Comparison of ENCODE assay signal across 19 cellular contexts in the genomic region with DNA sequence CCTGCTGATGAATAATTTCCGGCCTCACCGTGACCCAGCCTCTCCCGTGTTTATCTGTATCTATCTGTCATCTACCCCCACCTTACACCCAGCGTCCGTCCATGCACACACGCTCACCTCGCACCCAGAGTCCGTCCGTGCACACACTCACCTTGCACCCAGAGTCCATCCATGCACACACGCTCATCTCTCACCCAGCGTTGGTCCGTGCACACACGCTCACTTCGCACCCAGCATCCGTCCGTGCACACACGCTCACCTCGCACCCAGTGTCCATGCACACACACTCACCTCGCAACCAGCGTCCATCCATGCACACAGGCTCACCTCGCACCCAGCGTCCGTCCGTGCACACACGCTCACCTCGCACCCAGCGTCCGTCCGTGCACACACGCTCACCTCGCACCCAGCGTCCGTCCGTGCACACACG. TPM values are rescaled to one million over a fixed set of nuclear protein-coding genes. Genes with fewer than 3 reads are reported as not detected.
A peak's percentile ranks its signal among the peaks of the same experiment; 100 is the strongest.
DNase-seq lines count a peak whose midpoint lies in the region; ATAC-seq, FAIRE-seq and TF ChIP-seq lines count a peak whose summit lies in the region.
"Had no signal": no experiment of that assay in that cellular context is flagged by ENCODE, and none has a peak within 500 bp of the region (broad histone marks: within the 10 kb centered on the region; RNA-seq: fewer than 3 reads in every experiment).

No MANE protein-coding gene starts in this region.

- H3K4me3 ChIP-seq in osteoblast (ENCODE audit: insufficient read depth, low read length) (no peak overlapping the region), aorta (ENCODE audit: low read length in 2 of 2) (no peak overlapping the region)
- H3K4me3 ChIP-seq: Peyer's patch had no signal

- peaks cover 23 to 24% of the 10 kb centered on the region in 2 donors for H3K27me3 Mint-ChIP-seq in natural killer cell treated with Interleukin-12 subunit alpha and Interleukin-12 subunit beta and Interleukin-15 and Interleukin-18, amount 100 ng/mL, for 72 hours
- H3K27me3 Mint-ChIP-seq in natural killer cell (ENCODE audit: low read depth in 2 of 2) (peaks cover 12 to 26% of the 10 kb centered on the region in 2 donors), glutamatergic neuron (ENCODE audit: unreplicated experiment) (peaks cover 14% of the 10 kb centered on the region)

- H3K4me2 ChIP-seq in osteoblast (ENCODE audit: insufficient read depth, low read length), result no peak overlapping the region

- intact Hi-C loops in natural killer cell (cut with micrococcal nuclease), result no loop called here
- intact Hi-C loops in aorta (cut with DNase I), result no loop called here

- H3K9me3 ChIP-seq in osteoblast (ENCODE audit: low read depth, low read length), result no peaks in the 10 kb centered on the region
- H3K9me3 ChIP-seq in aorta (ENCODE audit: control insufficient read depth, low read length), result no peaks in the 10 kb centered on the region
- H3K9me3 ChIP-seq: Peyer's patch had no signal

- no peak for TF ChIP-seq POLR2A in erythroblast (IDR thresholded peaks at IDR 0.05; ENCODE audit: low read length)

- peak; percentile 6 for DNase-seq in natural killer cell treated with Interleukin-12 subunit alpha and Interleukin-12 subunit beta and Interleukin-15 and Interleukin-18, amount 100 ng/mL, for 72 hours (ENCODE audit: low spot score)
- DNase-seq in natural killer cell (no peak), glutamatergic neuron (peak; percentile 5), osteoblast (ENCODE audit: insufficient read length, low spot score, missing footprints) (peak; percentile 48), aorta (peak; percentile 24 to 35), D721Med (ENCODE audit: insufficient read length, low spot score) (no peak), erythroblast (lab: John Stamatoyannopoulos, UW) (no peak)
- DNase-seq: AML-193; CD4-positive, alpha-beta memory T cell; DMS 273 treated with DMSO at 0.1 percent for 48 hours; Karpas-422; MM.1S; NCI-H1105; NCI-H1694 treated with DMSO at 0.1 percent for 48 hours; NCI-H446 treated with DMSO at 0.1 percent for 48 hours; NCI-H774; SHP77 treated with DMSO at 0.1 percent for 48 hours had no signal

- H3K27ac ChIP-seq in osteoblast (ENCODE audit: low read depth, low read length) (no peak overlapping the region), aorta (ENCODE audit: low read depth in 1 of 2, low read length in 2 of 2) (no peak overlapping the region)
- H3K27ac ChIP-seq: Peyer's patch had no signal

- no peak overlapping the region for H2AFZ ChIP-seq in osteoblast (ENCODE audit: low read length)

- 91 to 95% methylated on average over 30 to 32 of the region's 35 CpGs for WGBS in aorta, 2 donors

- no peaks in the 10 kb centered on the region for H3K9me3 Mint-ChIP-seq in natural killer cell treated with Interleukin-12 subunit alpha and Interleukin-12 subunit beta and Interleukin-15 and Interleukin-18, amount 100 ng/mL, for 72 hours
- H3K9me3 Mint-ChIP-seq in natural killer cell (no peaks in the 10 kb centered on the region), glutamatergic neuron (ENCODE audit: unreplicated experiment) (peaks cover 18% of the 10 kb centered on the region)

- H4K20me1 ChIP-seq in osteoblast (ENCODE audit: insufficient read depth, low read length), result no peaks in the 10 kb centered on the region

- H3K79me2 ChIP-seq in osteoblast (ENCODE audit: insufficient read depth, low read length), result no peaks in the 10 kb centered on the region

- H3K27me3 ChIP-seq in osteoblast (ENCODE audit: insufficient read depth, low read length), result peaks cover 5% of the 10 kb centered on the region
- no peaks in the 10 kb centered on the region for H3K27me3 ChIP-seq in aorta (ENCODE audit: control insufficient read depth in 1 of 2, insufficient read depth in 2 of 2, low read length in 1 of 2)
- H3K27me3 ChIP-seq: Peyer's patch had no signal

- no peak for FAIRE-seq in D721Med (lab: Jason Lieb, UNC)

- no peaks in the 10 kb centered on the region for H3K4me1 Mint-ChIP-seq in natural killer cell treated with Interleukin-12 subunit alpha and Interleukin-12 subunit beta and Interleukin-15 and Interleukin-18, amount 100 ng/mL, for 72 hours (ENCODE audit: low read depth in 2 of 2)
- H3K4me1 Mint-ChIP-seq in natural killer cell, result no peaks in the 10 kb centered on the region
- no peaks in the 10 kb centered on the region for H3K4me1 Mint-ChIP-seq in glutamatergic neuron (ENCODE audit: low read depth, unreplicated experiment)
- H3K4me1 Mint-ChIP-seq: CD4-positive, alpha-beta memory T cell had no signal

- H3K36me3 ChIP-seq in osteoblast (ENCODE audit: insufficient read depth, low read length), result no peaks in the 10 kb centered on the region
- no peaks in the 10 kb centered on the region for H3K36me3 ChIP-seq in aorta (ENCODE audit: control insufficient read depth in 1 of 2, insufficient read depth in 2 of 2, low read length in 1 of 2)
- H3K36me3 ChIP-seq: Peyer's patch had no signal

- no peak overlapping the region for H3K4me3 Mint-ChIP-seq in natural killer cell treated with Interleukin-12 subunit alpha and Interleukin-12 subunit beta and Interleukin-15 and Interleukin-18, amount 100 ng/mL, for 72 hours
- no peak overlapping the region for H3K4me3 Mint-ChIP-seq in natural killer cell
- H3K4me3 Mint-ChIP-seq in glutamatergic neuron (ENCODE audit: unreplicated experiment), result no peak overlapping the region

- H3K4me1 ChIP-seq in osteoblast (ENCODE audit: insufficient read depth, low read length) (no peaks in the 10 kb centered on the region), aorta (ENCODE audit: control insufficient read depth in 1 of 2, insufficient read depth in 2 of 2, low read length in 2 of 2) (no peaks in the 10 kb centered on the region)
- H3K4me1 ChIP-seq: Peyer's patch had no signal

- no peak for ATAC-seq in natural killer cell treated with Interleukin-12 subunit alpha and Interleukin-12 subunit beta and Interleukin-15 and Interleukin-18, amount 100 ng/mL, for 72 hours
- ATAC-seq in natural killer cell (no peak), aorta (ENCODE audit: low FRiP score) (no peak), HG02885 (IDR thresholded peaks at IDR 0.05; ENCODE audit: poor library complexity, unreplicated experiment) (no peak)

- no peak overlapping the region for H3K27ac Mint-ChIP-seq in natural killer cell treated with Interleukin-12 subunit alpha and Interleukin-12 subunit beta and Interleukin-15 and Interleukin-18, amount 100 ng/mL, for 72 hours
- H3K27ac Mint-ChIP-seq in natural killer cell (no peak overlapping the region), glutamatergic neuron (ENCODE audit: unreplicated experiment) (no peak overlapping the region)

- no peak for TF ChIP-seq CTCF in natural killer cell (IDR thresholded peaks at IDR 0.05)
- no peak for TF ChIP-seq CTCF in glutamatergic neuron (IDR thresholded peaks at IDR 0.05; ENCODE audit: partially characterized antibody, unreplicated experiment)
- TF ChIP-seq CTCF in osteoblast (IDR thresholded peaks at IDR 0.05; ENCODE audit: extremely low read depth, low read depth, low read length), result no peak
- TF ChIP-seq CTCF in D721Med (IDR thresholded peaks at IDR 0.05; ENCODE audit: insufficient read depth, missing control alignments), result no peak

- no peaks in the 10 kb centered on the region for H3K36me3 Mint-ChIP-seq in natural killer cell treated with Interleukin-12 subunit alpha and Interleukin-12 subunit beta and Interleukin-15 and Interleukin-18, amount 100 ng/mL, for 72 hours
- H3K36me3 Mint-ChIP-seq in natural killer cell (no peaks in the 10 kb centered on the region), glutamatergic neuron (ENCODE audit: unreplicated experiment) (peaks cover 12% of the 10 kb centered on the region)
- H3K36me3 Mint-ChIP-seq: CD4-positive, alpha-beta memory T cell had no signal

RNA-seq across cellular contexts. Expression of gene COL18A1, which starts 25.0 kb away (rescaled TPM):
- 1 to 10 TPM in 1 of 2 donors, under 1 TPM in 1; 0.31 to 1.3 TPM for total RNA-seq in natural killer cell treated with Interleukin-12 subunit alpha and Interleukin-12 subunit beta and Interleukin-15 and Interleukin-18, amount 100 ng/mL, for 72 hours
- 10 to 100 TPM; 12.3 to 22.3 (median 12.7) TPM for total RNA-seq in natural killer cell
- 9.5 TPM for total RNA-seq in glutamatergic neuron (ENCODE audit: unreplicated experiment)
- 8.3 and 8.8 TPM in 2 replicates for total RNA-seq in osteoblast
- total RNA-seq in aorta, result 100 to 1,000 TPM; 289 to 301 TPM
- 100 to 1,000 TPM in 1 of 2 donors, 10 to 100 TPM in 1; 97.3 to 963 TPM for polyA plus RNA-seq in aorta

Comparison
In these comparisons a context has a peak if more than half of its experiments do, and no peak if none do; other contexts are left out.
1. DNase-seq: peak in natural killer cell treated with Interleukin-12 subunit alpha and Interleukin-12 subunit beta and Interleukin-15 and Interleukin-18, amount 100 ng/mL, for 72 hours (single experiment), glutamatergic neuron (single experiment), osteoblast (single experiment) and aorta (2 of 2); none in natural killer cell (single experiment), D721Med (single experiment) and erythroblast (0 of 2).
2. RNA of gene COL18A1, which starts 25.0 kb away (total RNA-seq): 289 to 301 TPM in aorta; 12.3 to 22.3 TPM in natural killer cell, 9.5 TPM in glutamatergic neuron (single experiment), 8.3 to 8.8 TPM in osteoblast and 0.31 to 1.3 TPM in natural killer cell treated with Interleukin-12 subunit alpha and Interleukin-12 subunit beta and Interleukin-15 and Interleukin-18, amount 100 ng/mL, for 72 hours; every median in the first group is over 10 times any median in the second.